In the genomic region with DNA sequence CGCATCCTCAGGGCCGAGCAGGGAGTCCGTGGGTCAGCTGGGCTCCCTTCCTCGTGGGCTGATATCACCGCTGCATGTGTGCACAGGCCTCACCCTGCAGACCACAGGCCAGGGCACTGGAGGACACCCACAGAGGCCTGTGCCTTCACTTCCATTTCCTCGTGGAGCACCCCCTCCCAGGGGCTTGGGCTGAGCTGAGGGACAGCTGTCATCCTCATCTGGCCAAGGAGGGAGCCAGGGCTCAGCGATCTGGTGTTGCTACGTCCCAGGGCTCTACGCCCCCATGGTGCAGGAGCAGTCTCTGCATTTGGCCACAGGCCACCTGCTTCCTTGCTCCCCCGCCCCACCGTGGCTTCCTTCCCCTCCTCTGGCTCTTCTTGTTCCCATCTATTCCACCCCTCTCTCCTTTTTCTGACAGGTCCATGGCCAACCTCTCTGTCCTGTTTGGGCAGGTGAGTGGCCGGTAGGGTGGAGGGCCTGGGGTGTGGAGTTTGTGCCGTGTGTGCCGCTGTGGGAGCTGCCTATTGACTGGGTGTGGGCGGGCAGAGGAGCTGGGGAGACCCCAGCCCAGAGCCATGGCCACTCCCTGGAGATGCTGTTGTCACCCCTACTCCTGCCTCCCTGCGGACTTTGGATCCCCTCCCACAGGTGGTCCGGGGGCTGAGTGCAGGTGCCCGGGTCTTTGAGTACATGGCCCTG, we compare ENCODE assay signal across 10 cellular contexts. TPM values are rescaled to one million over a fixed set of nuclear protein-coding genes. Genes with fewer than 3 reads are reported as not detected.
DNase-seq lines count a peak whose midpoint lies in the region; ATAC-seq and TF ChIP-seq lines count a peak whose summit lies in the region.
"Had no signal": no experiment of that assay in that cellular context is flagged by ENCODE, and none has a peak within 500 bp of the region (broad histone marks: within the 10 kb centered on the region; RNA-seq: fewer than 3 reads in every experiment).

No MANE protein-coding gene starts in this region.

- H3K9me3 Mint-ChIP-seq in Calu3 (ENCODE audit: low read depth, unreplicated experiment), result no peaks in the 10 kb centered on the region
- no peaks in the 10 kb centered on the region for H3K9me3 Mint-ChIP-seq in activated naive CD8-positive, alpha-beta T cell treated with anti-CD3 and anti-CD28 coated beads for 36 hours
- no peaks in the 10 kb centered on the region for H3K9me3 Mint-ChIP-seq in neural crest cell
- H3K9me3 Mint-ChIP-seq: naive thymus-derived CD4-positive, alpha-beta T cell had no signal

- ATAC-seq in HG02798 (IDR thresholded peaks at IDR 0.05; ENCODE audit: poor library complexity, unreplicated experiment), result no peak
- no peak for ATAC-seq in GM19397 (IDR thresholded peaks at IDR 0.05; ENCODE audit: unreplicated experiment)

- CTCF ChIA-PET in Calu3 (lab: Charles Lee), result interaction anchor here (1.9 kb wide), 1 partner anchor 12 kb away, joined by 6 read pairs; the partner anchor contains the start of gene ABCB8

- H3K36me3 Mint-ChIP-seq in Calu3 (ENCODE audit: insufficient read depth, unreplicated experiment) (peaks cover 33% of the 10 kb centered on the region), neural crest cell (ENCODE audit: low read depth) (no peaks in the 10 kb centered on the region)
- H3K36me3 Mint-ChIP-seq in activated naive CD8-positive, alpha-beta T cell treated with anti-CD3 and anti-CD28 coated beads for 36 hours, result peaks cover 2% of the 10 kb centered on the region

- DNase-seq in Calu3 (no peak), Kasumi-1 (lab: John Stamatoyannopoulos, UW) (peak; percentile 36 to 43), neural crest cell (ENCODE audit: low read depth, low spot score) (no peak), COLO668 (lab: John Stamatoyannopoulos, UW; ENCODE audit: unreplicated experiment) (no peak), NCI-H1417 treated with DMSO at 0.1 percent for 48 hours (lab: John Stamatoyannopoulos, UW) (no peak)
- no peak for DNase-seq in activated naive CD8-positive, alpha-beta T cell treated with anti-CD3 and anti-CD28 coated beads for 36 hours
- DNase-seq: NCI-H2171 had no signal

- peak overlapping the region; percentile 89 for H3K27ac Mint-ChIP-seq in Calu3 (ENCODE audit: unreplicated experiment)
- H3K27ac Mint-ChIP-seq in activated naive CD8-positive, alpha-beta T cell treated with anti-CD3 and anti-CD28 coated beads for 36 hours, result peak overlapping the region; percentile 84
- H3K27ac Mint-ChIP-seq in neural crest cell (ENCODE audit: unreplicated experiment), result peak overlapping the region; percentile 27

- TF ChIP-seq CTCF in Calu3 (IDR thresholded peaks at IDR 0.05; ENCODE audit: unreplicated experiment) (no peak), neural crest cell (conservative IDR thresholded peaks at IDR 0.05) (no peak)

- no TSS peak for BruUV-seq in Calu3 (replicated peaks; lab: Mats Ljungman, UMichigan)

- H3K4me1 Mint-ChIP-seq in Calu3 (ENCODE audit: low read depth, unreplicated experiment) (peaks cover 20% of the 10 kb centered on the region), neural crest cell (no peaks in the 10 kb centered on the region)
- peaks cover 18% of the 10 kb centered on the region for H3K4me1 Mint-ChIP-seq in activated naive CD8-positive, alpha-beta T cell treated with anti-CD3 and anti-CD28 coated beads for 36 hours

- intact Hi-C loops in Calu3 (cut with micrococcal nuclease; ENCODE audit: unreplicated experiment), result no loop called here

- no peaks in the 10 kb centered on the region for H3K27me3 Mint-ChIP-seq in Calu3 (ENCODE audit: unreplicated experiment)
- H3K27me3 Mint-ChIP-seq in activated naive CD8-positive, alpha-beta T cell treated with anti-CD3 and anti-CD28 coated beads for 36 hours, result no peaks in the 10 kb centered on the region
- H3K27me3 Mint-ChIP-seq in neural crest cell (ENCODE audit: low read depth), result no peaks in the 10 kb centered on the region
- H3K27me3 Mint-ChIP-seq: naive thymus-derived CD4-positive, alpha-beta T cell had no signal

- peak overlapping the region; percentile 13 for H3K4me3 Mint-ChIP-seq in Calu3 (ENCODE audit: low read depth, unreplicated experiment)
- no peak overlapping the region for H3K4me3 Mint-ChIP-seq in activated naive CD8-positive, alpha-beta T cell treated with anti-CD3 and anti-CD28 coated beads for 36 hours
- no peak overlapping the region for H3K4me3 Mint-ChIP-seq in neural crest cell
- H3K4me3 Mint-ChIP-seq: naive thymus-derived CD4-positive, alpha-beta T cell had no signal

RNA-seq across cellular contexts. Expression of gene ASIC3, which starts 8.3 kb away (rescaled TPM):
- total RNA-seq in Calu3 (2022) (11.7 and 13.6 TPM in 2 replicates), neural crest cell (4.7 and 6.0 TPM in 2 replicates)
- 1 to 10 TPM; 2.7 to 3.2 TPM for total RNA-seq in activated naive CD8-positive, alpha-beta T cell treated with anti-CD3 and anti-CD28 coated beads for 36 hours

RNA-seq across cellular contexts. Expression of gene ABCB8, which starts 11.7 kb away (rescaled TPM):
- total RNA-seq in Calu3 (2022) (40.2 and 42.3 TPM in 2 replicates), neural crest cell (42.3 and 43.5 TPM in 2 replicates)
- 10 to 100 TPM; 34.3 to 37.6 TPM for total RNA-seq in activated naive CD8-positive, alpha-beta T cell treated with anti-CD3 and anti-CD28 coated beads for 36 hours

RNA-seq across cellular contexts. Expression of gene ATG9B, which starts 15.7 kb away (rescaled TPM):
- total RNA-seq in Calu3 (2022), result 7.9 and 17.7 TPM in 2 replicates
- 10 to 100 TPM; 12.3 TPM for total RNA-seq in activated naive CD8-positive, alpha-beta T cell treated with anti-CD3 and anti-CD28 coated beads for 36 hours
- 8.0 and 9.2 TPM in 2 replicates for total RNA-seq in neural crest cell

RNA-seq across cellular contexts. Expression of gene CDK5, which starts 17.7 kb away (rescaled TPM):
- total RNA-seq in Calu3 (2022), result 23.5 and 24.6 TPM in 2 replicates
- total RNA-seq in activated naive CD8-positive, alpha-beta T cell treated with anti-CD3 and anti-CD28 coated beads for 36 hours, result 10 to 100 TPM; 13.3 to 16.0 TPM
- 38.9 TPM in 2 replicates for total RNA-seq in neural crest cell

RNA-seq across cellular contexts. Expression of gene SLC4A2, which starts 19.4 kb away (rescaled TPM):
- total RNA-seq in Calu3 (2022) (194 and 209 TPM in 2 replicates), neural crest cell (139 and 141 TPM in 2 replicates)
- total RNA-seq in activated naive CD8-positive, alpha-beta T cell treated with anti-CD3 and anti-CD28 coated beads for 36 hours, result 10 to 100 TPM; 66.5 to 69.1 TPM

Comparison
In these comparisons a context has a peak if more than half of its experiments do, and no peak if none do; other contexts are left out.
1. DNase-seq: peak in Kasumi-1 (2 of 2); none in Calu3 (single experiment), activated naive CD8-positive, alpha-beta T cell treated with anti-CD3 and anti-CD28 coated beads for 36 hours (single experiment), neural crest cell (single experiment), COLO668 (single experiment) and NCI-H1417 treated with DMSO at 0.1 percent for 48 hours (single experiment).
2. H3K27ac Mint-ChIP-seq: peak in every context shown above with its lines; median percentile 89 in Calu3; 84 in activated naive CD8-positive, alpha-beta T cell treated with anti-CD3 and anti-CD28 coated beads for 36 hours; 27 in neural crest cell.